In genomic region chr17:80159984-80160383, GRCh38 we compare ENCODE assay signal across 2 cellular contexts.
TF ChIP-seq lines count a peak whose summit lies in the region.

No MANE protein-coding gene starts in this region.

TF ChIP-seq in GM23338, 12 proteins besides CTCF, POLR2A, EP300 and RAD21 (continued from another document):
- no peak for TF ChIP-seq REST (IDR thresholded peaks at IDR 0.05; ENCODE audit: unreplicated experiment)
- TF ChIP-seq EZH2 (IDR thresholded peaks at IDR 0.05; ENCODE audit: low read depth, unreplicated experiment): no peak
- no peak for TF ChIP-seq STAT1 (IDR thresholded peaks at IDR 0.05; ENCODE audit: unreplicated experiment)
- TF ChIP-seq ZNF114 (CRISPR knock-in tag; IDR thresholded peaks at IDR 0.05): no peak
- no peak for TF ChIP-seq ZNF331 (CRISPR knock-in tag; IDR thresholded peaks at IDR 0.05; ENCODE audit: low read depth)
- TF ChIP-seq, protein P1, sequence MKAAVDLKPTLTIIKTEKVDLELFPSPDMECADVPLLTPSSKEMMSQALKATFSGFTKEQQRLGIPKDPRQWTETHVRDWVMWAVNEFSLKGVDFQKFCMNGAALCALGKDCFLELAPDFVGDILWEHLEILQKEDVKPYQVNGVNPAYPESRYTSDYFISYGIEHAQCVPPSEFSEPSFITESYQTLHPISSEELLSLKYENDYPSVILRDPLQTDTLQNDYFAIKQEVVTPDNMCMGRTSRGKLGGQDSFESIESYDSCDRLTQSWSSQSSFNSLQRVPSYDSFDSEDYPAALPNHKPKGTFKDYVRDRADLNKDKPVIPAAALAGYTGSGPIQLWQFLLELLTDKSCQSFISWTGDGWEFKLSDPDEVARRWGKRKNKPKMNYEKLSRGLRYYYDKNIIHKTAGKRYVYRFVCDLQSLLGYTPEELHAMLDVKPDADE (IDR thresholded peaks at IDR 0.05): no peak
- TF ChIP-seq CREB1 (CRISPR knock-in tag; IDR thresholded peaks at IDR 0.05; ENCODE audit: low read depth): no peak
- TF ChIP-seq, protein P2, sequence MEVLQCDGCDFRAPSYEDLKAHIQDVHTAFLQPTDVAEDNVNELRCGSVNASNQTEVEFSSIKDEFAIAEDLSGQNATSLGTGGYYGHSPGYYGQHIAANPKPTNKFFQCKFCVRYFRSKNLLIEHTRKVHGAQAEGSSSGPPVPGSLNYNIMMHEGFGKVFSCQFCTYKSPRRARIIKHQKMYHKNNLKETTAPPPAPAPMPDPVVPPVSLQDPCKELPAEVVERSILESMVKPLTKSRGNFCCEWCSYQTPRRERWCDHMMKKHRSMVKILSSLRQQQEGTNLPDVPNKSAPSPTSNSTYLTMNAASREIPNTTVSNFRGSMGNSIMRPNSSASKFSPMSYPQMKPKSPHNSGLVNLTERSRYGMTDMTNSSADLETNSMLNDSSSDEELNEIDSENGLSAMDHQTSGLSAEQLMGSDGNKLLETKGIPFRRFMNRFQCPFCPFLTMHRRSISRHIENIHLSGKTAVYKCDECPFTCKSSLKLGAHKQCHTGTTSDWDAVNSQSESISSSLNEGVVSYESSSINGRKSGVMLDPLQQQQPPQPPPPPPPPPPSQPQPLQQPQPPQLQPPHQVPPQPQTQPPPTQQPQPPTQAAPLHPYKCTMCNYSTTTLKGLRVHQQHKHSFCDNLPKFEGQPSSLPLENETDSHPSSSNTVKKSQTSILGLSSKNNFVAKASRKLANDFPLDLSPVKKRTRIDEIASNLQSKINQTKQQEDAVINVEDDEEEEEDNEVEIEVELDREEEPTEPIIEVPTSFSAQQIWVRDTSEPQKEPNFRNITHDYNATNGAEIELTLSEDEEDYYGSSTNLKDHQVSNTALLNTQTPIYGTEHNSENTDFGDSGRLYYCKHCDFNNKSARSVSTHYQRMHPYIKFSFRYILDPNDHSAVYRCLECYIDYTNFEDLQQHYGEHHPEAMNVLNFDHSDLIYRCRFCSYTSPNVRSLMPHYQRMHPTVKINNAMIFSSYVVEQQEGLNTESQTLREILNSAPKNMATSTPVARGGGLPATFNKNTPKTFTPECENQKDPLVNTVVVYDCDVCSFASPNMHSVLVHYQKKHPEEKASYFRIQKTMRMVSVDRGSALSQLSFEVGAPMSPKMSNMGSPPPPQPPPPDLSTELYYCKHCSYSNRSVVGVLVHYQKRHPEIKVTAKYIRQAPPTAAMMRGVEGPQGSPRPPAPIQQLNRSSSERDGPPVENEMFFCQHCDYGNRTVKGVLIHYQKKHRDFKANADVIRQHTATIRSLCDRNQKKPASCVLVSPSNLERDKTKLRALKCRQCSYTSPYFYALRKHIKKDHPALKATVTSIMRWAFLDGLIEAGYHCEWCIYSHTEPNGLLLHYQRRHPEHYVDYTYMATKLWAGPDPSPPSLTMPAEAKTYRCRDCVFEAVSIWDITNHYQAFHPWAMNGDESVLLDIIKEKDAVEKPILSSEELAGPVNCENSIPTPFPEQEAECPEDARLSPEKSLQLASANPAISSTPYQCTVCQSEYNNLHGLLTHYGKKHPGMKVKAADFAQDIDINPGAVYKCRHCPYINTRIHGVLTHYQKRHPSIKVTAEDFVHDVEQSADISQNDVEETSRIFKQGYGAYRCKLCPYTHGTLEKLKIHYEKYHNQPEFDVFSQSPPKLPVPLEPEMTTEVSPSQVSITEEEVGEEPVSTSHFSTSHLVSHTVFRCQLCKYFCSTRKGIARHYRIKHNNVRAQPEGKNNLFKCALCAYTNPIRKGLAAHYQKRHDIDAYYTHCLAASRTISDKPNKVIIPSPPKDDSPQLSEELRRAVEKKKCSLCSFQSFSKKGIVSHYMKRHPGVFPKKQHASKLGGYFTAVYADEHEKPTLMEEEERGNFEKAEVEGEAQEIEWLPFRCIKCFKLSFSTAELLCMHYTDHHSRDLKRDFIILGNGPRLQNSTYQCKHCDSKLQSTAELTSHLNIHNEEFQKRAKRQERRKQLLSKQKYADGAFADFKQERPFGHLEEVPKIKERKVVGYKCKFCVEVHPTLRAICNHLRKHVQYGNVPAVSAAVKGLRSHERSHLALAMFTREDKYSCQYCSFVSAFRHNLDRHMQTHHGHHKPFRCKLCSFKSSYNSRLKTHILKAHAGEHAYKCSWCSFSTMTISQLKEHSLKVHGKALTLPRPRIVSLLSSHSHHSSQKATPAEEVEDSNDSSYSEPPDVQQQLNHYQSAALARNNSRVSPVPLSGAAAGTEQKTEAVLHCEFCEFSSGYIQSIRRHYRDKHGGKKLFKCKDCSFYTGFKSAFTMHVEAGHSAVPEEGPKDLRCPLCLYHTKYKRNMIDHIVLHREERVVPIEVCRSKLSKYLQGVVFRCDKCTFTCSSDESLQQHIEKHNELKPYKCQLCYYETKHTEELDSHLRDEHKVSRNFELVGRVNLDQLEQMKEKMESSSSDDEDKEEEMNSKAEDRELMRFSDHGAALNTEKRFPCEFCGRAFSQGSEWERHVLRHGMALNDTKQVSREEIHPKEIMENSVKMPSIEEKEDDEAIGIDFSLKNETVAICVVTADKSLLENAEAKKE (CRISPR knock-in tag; IDR thresholded peaks at IDR 0.05): no peak
TF ChIP-seq in GM23338: peak in this region for 0.

TF ChIP-seq in WTC11, 78 proteins besides CTCF, POLR2A, EP300 and RAD21 (continued from another document):
- TF ChIP-seq, protein P3, sequence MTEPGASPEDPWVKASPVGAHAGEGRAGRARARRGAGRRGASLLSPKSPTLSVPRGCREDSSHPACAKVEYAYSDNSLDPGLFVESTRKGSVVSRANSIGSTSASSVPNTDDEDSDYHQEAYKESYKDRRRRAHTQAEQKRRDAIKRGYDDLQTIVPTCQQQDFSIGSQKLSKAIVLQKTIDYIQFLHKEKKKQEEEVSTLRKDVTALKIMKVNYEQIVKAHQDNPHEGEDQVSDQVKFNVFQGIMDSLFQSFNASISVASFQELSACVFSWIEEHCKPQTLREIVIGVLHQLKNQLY (CRISPR knock-in tag; IDR thresholded peaks at IDR 0.05): no peak
- no peak for TF ChIP-seq MXD4 (CRISPR knock-in tag; IDR thresholded peaks at IDR 0.05; ENCODE audit: borderline replicate concordance)
- TF ChIP-seq ZNF219 (CRISPR knock-in tag; IDR thresholded peaks at IDR 0.05; ENCODE audit: borderline replicate concordance): no peak
- TF ChIP-seq, protein P4, sequence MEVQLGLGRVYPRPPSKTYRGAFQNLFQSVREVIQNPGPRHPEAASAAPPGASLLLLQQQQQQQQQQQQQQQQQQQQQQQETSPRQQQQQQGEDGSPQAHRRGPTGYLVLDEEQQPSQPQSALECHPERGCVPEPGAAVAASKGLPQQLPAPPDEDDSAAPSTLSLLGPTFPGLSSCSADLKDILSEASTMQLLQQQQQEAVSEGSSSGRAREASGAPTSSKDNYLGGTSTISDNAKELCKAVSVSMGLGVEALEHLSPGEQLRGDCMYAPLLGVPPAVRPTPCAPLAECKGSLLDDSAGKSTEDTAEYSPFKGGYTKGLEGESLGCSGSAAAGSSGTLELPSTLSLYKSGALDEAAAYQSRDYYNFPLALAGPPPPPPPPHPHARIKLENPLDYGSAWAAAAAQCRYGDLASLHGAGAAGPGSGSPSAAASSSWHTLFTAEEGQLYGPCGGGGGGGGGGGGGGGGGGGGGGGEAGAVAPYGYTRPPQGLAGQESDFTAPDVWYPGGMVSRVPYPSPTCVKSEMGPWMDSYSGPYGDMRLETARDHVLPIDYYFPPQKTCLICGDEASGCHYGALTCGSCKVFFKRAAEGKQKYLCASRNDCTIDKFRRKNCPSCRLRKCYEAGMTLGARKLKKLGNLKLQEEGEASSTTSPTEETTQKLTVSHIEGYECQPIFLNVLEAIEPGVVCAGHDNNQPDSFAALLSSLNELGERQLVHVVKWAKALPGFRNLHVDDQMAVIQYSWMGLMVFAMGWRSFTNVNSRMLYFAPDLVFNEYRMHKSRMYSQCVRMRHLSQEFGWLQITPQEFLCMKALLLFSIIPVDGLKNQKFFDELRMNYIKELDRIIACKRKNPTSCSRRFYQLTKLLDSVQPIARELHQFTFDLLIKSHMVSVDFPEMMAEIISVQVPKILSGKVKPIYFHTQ (CRISPR knock-in tag; IDR thresholded peaks at IDR 0.05): no peak
- no peak for TF ChIP-seq NFE2L1 (CRISPR knock-in tag; IDR thresholded peaks at IDR 0.05)
- TF ChIP-seq MAX (CRISPR knock-in tag; IDR thresholded peaks at IDR 0.05): no peak
- TF ChIP-seq ZNF416 (CRISPR knock-in tag; IDR thresholded peaks at IDR 0.05): no peak
- TF ChIP-seq HMGA2 (CRISPR knock-in tag; IDR thresholded peaks at IDR 0.05): no peak
- TF ChIP-seq ZNF423 (CRISPR knock-in tag; IDR thresholded peaks at IDR 0.05): no peak
- no peak for TF ChIP-seq SP1 (CRISPR knock-in tag; conservative IDR thresholded peaks at IDR 0.05)
- TF ChIP-seq ZNF425 (CRISPR knock-in tag; conservative IDR thresholded peaks at IDR 0.05): no peak
- TF ChIP-seq ZNF532 (CRISPR knock-in tag; IDR thresholded peaks at IDR 0.05; ENCODE audit: borderline replicate concordance): no peak
